ENCODE assay signal across 1 cellular context in genomic region chr9:94030318-94031179, GRCh38.
TF ChIP-seq lines count a peak whose summit lies in the region.

No MANE protein-coding gene starts in this region.

TF ChIP-seq in HepG2, 621 proteins besides CTCF, POLR2A, EP300 and RAD21 (continued from another document and continues in another):
- TF ChIP-seq ZNF280D (CRISPR knock-in tag; IDR thresholded peaks at IDR 0.05) (peak; percentile 63; the same call in 1 of the 2 replicates), BRCA1 (CRISPR knock-in tag; IDR thresholded peaks at IDR 0.05) (0 out of 2 replicates have a peak, but pooled peaks have one; percentile 71), SETDB1 (CRISPR knock-in tag; IDR thresholded peaks at IDR 0.05; ENCODE audit: borderline replicate concordance) (no peak), ZNF775 (CRISPR knock-in tag; IDR thresholded peaks at IDR 0.05; ENCODE audit: borderline replicate concordance) (no peak), DNMT1 (CRISPR knock-in tag; IDR thresholded peaks at IDR 0.05) (0 out of 2 replicates have a peak, but pooled peaks have one; percentile 32), ZSCAN5A (CRISPR knock-in tag; IDR thresholded peaks at IDR 0.05; ENCODE audit: borderline replicate concordance) (0 out of 2 replicates have a peak, but pooled peaks have one; percentile 53), CREB3 (CRISPR knock-in tag; IDR thresholded peaks at IDR 0.05) (peak; percentile 93; the same call in 1 of the 2 replicates), ZNF609 (CRISPR knock-in tag; IDR thresholded peaks at IDR 0.05; ENCODE audit: borderline replicate concordance) (no peak), ZSCAN25 (CRISPR knock-in tag; IDR thresholded peaks at IDR 0.05) (peak; percentile 41), MTF1 (CRISPR knock-in tag; IDR thresholded peaks at IDR 0.05) (peak; percentile 41; the same call in 1 of the 2 replicates), HOXD1 (CRISPR knock-in tag; IDR thresholded peaks at IDR 0.05) (peak; percentile 38; the same call in 1 of the 2 replicates), NR2F1 (CRISPR knock-in tag; IDR thresholded peaks at IDR 0.05) (no peak), UBTF (CRISPR knock-in tag; IDR thresholded peaks at IDR 0.05) (peak; percentile 92), ZUFSP (CRISPR knock-in tag; IDR thresholded peaks at IDR 0.05; ENCODE audit: borderline replicate concordance) (no peak), KDM5B (CRISPR knock-in tag; IDR thresholded peaks at IDR 0.05; ENCODE audit: borderline replicate concordance) (peak; percentile 94), ZNF550 (CRISPR knock-in tag; IDR thresholded peaks at IDR 0.05; ENCODE audit: borderline replicate concordance) (peak; percentile 28; the same call in 1 of the 2 replicates), ZNF841 (CRISPR knock-in tag; IDR thresholded peaks at IDR 0.05; ENCODE audit: borderline replicate concordance) (0 out of 2 replicates have a peak, but pooled peaks have one; percentile 52), CSRNP2 (CRISPR knock-in tag; conservative IDR thresholded peaks at IDR 0.05; ENCODE audit: low read depth) (peak; percentile 66; the same call in 1 of the 2 replicates), ZBTB34 (CRISPR knock-in tag; IDR thresholded peaks at IDR 0.05) (no peak), STAG1 (CRISPR knock-in tag; IDR thresholded peaks at IDR 0.05) (no peak), ZBTB39 (CRISPR knock-in tag; IDR thresholded peaks at IDR 0.05) (no peak), IRF2 (CRISPR knock-in tag; IDR thresholded peaks at IDR 0.05) (peak; percentile 63; the same call in 1 of the 2 replicates), ZNF607 (CRISPR knock-in tag; IDR thresholded peaks at IDR 0.05; ENCODE audit: borderline replicate concordance) (peak; percentile 87), ZNF570 (CRISPR knock-in tag; IDR thresholded peaks at IDR 0.05; ENCODE audit: borderline replicate concordance) (0 out of 2 replicates have a peak, but pooled peaks have one; percentile 79), ZNF777 (CRISPR knock-in tag; IDR thresholded peaks at IDR 0.05) (peak; percentile 99), ZNF605 (CRISPR knock-in tag; IDR thresholded peaks at IDR 0.05) (peak; percentile 28; the same call in 1 of the 2 replicates), ARNT (IDR thresholded peaks at IDR 0.05) (no peak), ZNF235 (CRISPR knock-in tag; IDR thresholded peaks at IDR 0.05; ENCODE audit: borderline replicate concordance) (peak; percentile 98), ZNF703 (CRISPR knock-in tag; IDR thresholded peaks at IDR 0.05; ENCODE audit: borderline replicate concordance) (0 out of 2 replicates have a peak, but pooled peaks have one; percentile 22), ZNF354B (CRISPR knock-in tag; IDR thresholded peaks at IDR 0.05) (no peak), PHF8 (CRISPR knock-in tag; IDR thresholded peaks at IDR 0.05) (peak; percentile 86), ATF7 (IDR thresholded peaks at IDR 0.05) (no peak), ATF7 (CRISPR knock-in tag; IDR thresholded peaks at IDR 0.05) (0 out of 2 replicates have a peak, but pooled peaks have one; percentile 45), MTF2 (CRISPR knock-in tag; IDR thresholded peaks at IDR 0.05; ENCODE audit: borderline replicate concordance) (no peak), TERF1 (CRISPR knock-in tag; IDR thresholded peaks at IDR 0.05) (peak; percentile 78; the same call in 1 of the 2 replicates)
